1 cellular context compared by ENCODE assay signal in genomic region chr6:170273191-170273590, GRCh38.
TF ChIP-seq lines count a peak whose summit lies in the region.

No MANE protein-coding gene starts in this region.

TF ChIP-seq in WTC11, 78 proteins besides CTCF, POLR2A, EP300 and RAD21 (continued from another document):
- TF ChIP-seq NR3C1 (CRISPR knock-in tag; conservative IDR thresholded peaks at IDR 0.05; ENCODE audit: low read depth) = no peak
- TF ChIP-seq AFF4 (CRISPR knock-in tag; IDR thresholded peaks at IDR 0.05; ENCODE audit: borderline replicate concordance) = no peak
- no peak for TF ChIP-seq ZNF532 (CRISPR knock-in tag; IDR thresholded peaks at IDR 0.05; ENCODE audit: borderline replicate concordance)
- no peak for TF ChIP-seq USF2 (CRISPR knock-in tag; IDR thresholded peaks at IDR 0.05)
- TF ChIP-seq, protein P1, sequence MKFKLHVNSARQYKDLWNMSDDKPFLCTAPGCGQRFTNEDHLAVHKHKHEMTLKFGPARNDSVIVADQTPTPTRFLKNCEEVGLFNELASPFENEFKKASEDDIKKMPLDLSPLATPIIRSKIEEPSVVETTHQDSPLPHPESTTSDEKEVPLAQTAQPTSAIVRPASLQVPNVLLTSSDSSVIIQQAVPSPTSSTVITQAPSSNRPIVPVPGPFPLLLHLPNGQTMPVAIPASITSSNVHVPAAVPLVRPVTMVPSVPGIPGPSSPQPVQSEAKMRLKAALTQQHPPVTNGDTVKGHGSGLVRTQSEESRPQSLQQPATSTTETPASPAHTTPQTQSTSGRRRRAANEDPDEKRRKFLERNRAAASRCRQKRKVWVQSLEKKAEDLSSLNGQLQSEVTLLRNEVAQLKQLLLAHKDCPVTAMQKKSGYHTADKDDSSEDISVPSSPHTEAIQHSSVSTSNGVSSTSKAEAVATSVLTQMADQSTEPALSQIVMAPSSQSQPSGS (CRISPR knock-in tag; IDR thresholded peaks at IDR 0.05; ENCODE audit: borderline replicate concordance, low read depth) = no peak
- no peak for TF ChIP-seq SMAD3 (CRISPR knock-in tag; IDR thresholded peaks at IDR 0.05; ENCODE audit: borderline replicate concordance)
- TF ChIP-seq AR (CRISPR knock-in tag; IDR thresholded peaks at IDR 0.05) = no peak
- no peak for TF ChIP-seq FOXJ3 (CRISPR knock-in tag; IDR thresholded peaks at IDR 0.05; ENCODE audit: borderline replicate concordance)
